ENCODE assay signal across 1 cellular context in the genomic region with DNA sequence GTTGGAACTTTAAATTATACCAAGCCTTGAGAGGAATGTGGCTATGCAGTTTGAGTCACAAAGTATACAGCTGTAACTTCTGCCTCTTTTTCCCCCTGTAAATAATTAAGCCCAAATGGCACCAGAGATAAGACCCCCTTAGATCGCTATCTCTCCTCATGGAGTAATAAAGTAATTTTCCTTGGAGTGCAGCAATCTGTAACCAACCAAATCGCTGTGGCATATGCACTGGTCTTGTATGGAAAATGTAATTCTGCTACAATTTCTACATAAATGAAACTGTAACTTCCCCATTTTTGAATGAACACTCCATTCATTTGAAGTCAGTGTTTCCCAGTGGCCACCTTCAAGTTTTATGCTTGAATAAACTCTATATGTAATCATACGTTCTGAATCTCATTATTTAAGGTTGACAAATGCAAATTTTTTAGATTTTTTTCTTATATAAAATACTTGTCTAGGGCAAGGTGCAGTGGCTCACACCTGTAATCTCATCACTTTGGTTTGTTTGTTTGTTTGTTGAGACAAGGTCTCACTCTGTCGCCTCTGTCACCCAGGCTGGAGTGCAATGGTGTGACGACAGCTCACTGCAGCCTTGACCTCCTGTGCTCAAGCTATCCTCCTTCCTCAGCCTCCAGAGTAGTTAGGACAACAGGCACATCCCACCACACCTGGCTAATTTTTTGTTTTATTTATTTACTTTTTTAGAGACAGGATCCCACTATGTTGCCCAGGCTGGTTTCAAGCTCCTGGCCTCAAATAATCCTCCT.
TF ChIP-seq lines count a peak whose summit lies in the region.

No MANE protein-coding gene starts in this region.

TF ChIP-seq in HEK293, 187 proteins besides CTCF, POLR2A, EP300 and RAD21 (continued from another document):
- TF ChIP-seq PRDM6 (tag by site-specific recombination; IDR thresholded peaks at IDR 0.05) (0 out of 2 replicates have a peak, but pooled peaks have one; percentile 10), ZFP69B (tag by site-specific recombination; IDR thresholded peaks at IDR 0.05) (no peak), ZNF223 (tag by site-specific recombination; IDR thresholded peaks at IDR 0.05) (no peak)
TF ChIP-seq in HEK293: peak in this region for 1.
